ENCODE assay signal across 1 cellular context in the genomic region with DNA sequence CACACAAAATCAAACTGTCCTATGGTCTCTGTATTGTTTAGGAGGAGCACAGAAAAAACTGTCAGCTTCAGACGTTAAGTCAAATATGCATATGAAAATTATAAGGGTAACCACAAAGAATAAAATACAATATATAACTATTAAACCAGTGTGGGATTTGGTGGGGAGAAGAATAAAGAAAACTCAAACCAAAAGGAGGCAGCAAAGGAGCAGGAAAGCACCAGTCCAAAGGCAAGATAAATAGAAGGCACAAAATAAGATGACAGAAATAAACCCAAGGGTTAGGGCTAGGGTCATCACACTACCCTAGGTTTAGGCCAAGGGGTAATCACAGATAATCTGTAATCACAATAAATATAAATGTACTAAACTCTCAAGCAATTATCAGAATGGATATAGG.
TF ChIP-seq lines count a peak whose summit lies in the region.

No MANE protein-coding gene starts in this region.

TF ChIP-seq in H1, 55 proteins besides CTCF, POLR2A, EP300 and RAD21:
- no peak for TF ChIP-seq SIX5 (IDR thresholded peaks at IDR 0.05; ENCODE audit: low read depth, low read length)
- no peak for TF ChIP-seq RNF2 (IDR thresholded peaks at IDR 0.05; ENCODE audit: borderline replicate concordance, low read depth, low read length, missing control alignments, poor library complexity, severe bottlenecking)
- TF ChIP-seq HDAC6 (IDR thresholded peaks at IDR 0.05; ENCODE audit: low read depth, low read length): no peak
- TF ChIP-seq TAF1 (IDR thresholded peaks at IDR 0.05; ENCODE audit: low read depth, low read length): no peak
- no peak for TF ChIP-seq CTBP2 (IDR thresholded peaks at IDR 0.05; ENCODE audit: borderline replicate concordance, insufficient read depth, insufficient read length, low read length)
- no peak for TF ChIP-seq SP2 (IDR thresholded peaks at IDR 0.05; ENCODE audit: low read length)
- TF ChIP-seq SIN3A (conservative IDR thresholded peaks at IDR 0.05 in 1 of 2, IDR thresholded peaks at IDR 0.05 in 1 of 2; ENCODE audit: low read depth in 1 of 2, low read length in 2 of 2): no peak
- TF ChIP-seq KDM5A (IDR thresholded peaks at IDR 0.05; ENCODE audit: low read length): no peak
- no peak for TF ChIP-seq TCF12 (IDR thresholded peaks at IDR 0.05; ENCODE audit: low read depth, low read length)
- TF ChIP-seq NANOG (IDR thresholded peaks at IDR 0.05; ENCODE audit: insufficient read depth, low read depth, low read length, poor library complexity, severe bottlenecking): no peak
